ENCODE assay signal across 18 cellular contexts in genomic region chr17:76588182-76588581, GRCh38.
A peak's percentile ranks its signal among the peaks of the same experiment; 100 is the strongest.
DNase-seq lines count a peak whose midpoint lies in the region; TF ChIP-seq lines count a peak whose summit lies in the region.
"Had no signal": no experiment of that assay in that cellular context is flagged by ENCODE, and none has a peak within 500 bp of the region (broad histone marks: within the 10 kb centered on the region; RNA-seq: fewer than 3 reads in every experiment).

No MANE protein-coding gene starts in this region.

- H3K27me3 Mint-ChIP-seq in nephron progenitor cell (ENCODE audit: low read depth, poor library complexity): peaks cover 74% of the 10 kb centered on the region

- H3K36me3 Mint-ChIP-seq in nephron progenitor cell (ENCODE audit: low read depth): peaks cover 5% of the 10 kb centered on the region

- H3K27ac ChIP-seq in RWPE1: peak overlapping the region; percentile 42

- peaks cover 33% of the 10 kb centered on the region for H3K4me1 Mint-ChIP-seq in nephron progenitor cell

- H3K9me3 Mint-ChIP-seq in nephron progenitor cell: peaks cover 15% of the 10 kb centered on the region

- DNase-seq in RWPE1 (ENCODE audit: low spot score): no peak
- DNase-seq in dedifferentiated amniotic fluid mesenchymal stem cell (ENCODE audit: extremely low spot score): peak; percentile 13
- no peak for DNase-seq in nephron progenitor cell
- DNase-seq in GM20000 (ENCODE audit: low spot score): no peak
- DNase-seq in NCI-H526 (lab: John Stamatoyannopoulos, UW): no peak
- no peak for DNase-seq in central memory CD4-positive, alpha-beta T cell
- no peak for DNase-seq in stimulated activated CD4-positive, alpha-beta T cell treated with anti-CD3 and anti-CD28 coated beads, Interleukin-4, amount 100 ng/mL, for 24 hours
- DNase-seq: AML-193, COR-L47, DMS 273 treated with DMSO at 0.1 percent for 48 hours, DND-41, NCI-H1105, NCI-H2081 treated with DMSO at 0.1 percent for 48 hours, NCI-H748 treated with DMSO at 0.1 percent for 48 hours, OCI-M1, SHP77, SK-N-SH had no signal

- CTCF ChIA-PET in RWPE1 (lab: Yijun Ruan, JAX): interaction anchor here (0.6 to 3.7 kb wide), 2 partner anchors 66 to 656 kb away, joined by 3 to 26 read pairs; no protein-coding TSS in a partner anchor

- H3K27ac Mint-ChIP-seq in nephron progenitor cell: no peak overlapping the region
- H3K27ac Mint-ChIP-seq: CD14-positive monocyte had no signal

- TF ChIP-seq CTCF in RWPE1 (conservative IDR thresholded peaks at IDR 0.05; ENCODE audit: low read depth) (no peak), nephron progenitor cell (IDR thresholded peaks at IDR 0.05) (no peak), GM20000 (IDR thresholded peaks at IDR 0.05; ENCODE audit: extremely low read depth, missing control alignments) (no peak)

- H3K4me3 Mint-ChIP-seq in nephron progenitor cell: peak overlapping the region; percentile 28

- POLR2A ChIA-PET in RWPE1 (lab: Yijun Ruan, JAX; ENCODE audit: low non-redundant PET): no interaction called here
